13 cellular contexts compared by ENCODE assay signal in the genomic region with DNA sequence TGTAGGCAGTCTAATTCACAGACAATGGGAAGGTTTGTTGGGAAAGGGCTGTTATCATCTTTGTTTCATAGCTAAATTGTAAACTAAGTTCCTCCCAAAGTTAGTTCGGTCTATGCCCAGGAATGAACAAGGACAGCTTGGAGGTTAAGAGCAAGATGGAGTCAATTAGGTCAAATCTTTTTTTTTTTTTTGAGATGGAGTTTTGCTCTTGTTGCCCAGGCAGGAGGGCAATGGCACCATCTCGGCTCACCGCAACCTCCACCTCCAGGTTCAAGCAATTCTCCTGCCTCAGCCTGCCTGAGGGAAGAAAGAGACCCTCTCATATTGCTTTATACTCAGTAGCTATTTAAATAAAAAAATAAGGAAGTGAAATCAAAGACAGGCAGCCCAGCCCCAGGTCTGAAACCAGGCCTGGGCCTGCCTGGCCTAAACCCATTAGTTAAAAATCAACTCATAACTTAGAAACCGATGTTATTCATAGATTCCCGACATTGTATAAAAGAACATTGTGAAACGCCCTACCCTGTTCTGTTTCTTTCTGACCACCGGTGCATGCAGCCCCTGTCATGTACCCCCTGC.
DNase-seq lines count a peak whose midpoint lies in the region; ATAC-seq, FAIRE-seq and TF ChIP-seq lines count a peak whose summit lies in the region.
"Had no signal": no experiment of that assay in that cellular context is flagged by ENCODE, and none has a peak within 500 bp of the region (broad histone marks: within the 10 kb centered on the region; RNA-seq: fewer than 3 reads in every experiment).

No MANE protein-coding gene starts in this region.

- intact Hi-C loops in cardiac septum (cut with DNase I), result no loop called here

- no peak overlapping the region for H2AFZ ChIP-seq in GM23338

- peaks cover 13% of the 10 kb centered on the region; the same call in 2 of the 3 replicates for H3K36me3 Mint-ChIP-seq in GM23338 (ENCODE audit: low read depth)

- H3K36me3 ChIP-seq in GM23338 (ENCODE audit: insufficient read depth), result no peaks in the 10 kb centered on the region
- H3K36me3 ChIP-seq: HAP-1, heart right ventricle had no signal

- TF ChIP-seq CTCF in GM23338 (conservative IDR thresholded peaks at IDR 0.05; ENCODE audit: low read depth in 2 of 2), result no peak

- H3K27ac ChIP-seq in GM23338 (ENCODE audit: low read depth), result 0 out of 2 replicates have a peak overlapping the region, but pooled peaks have one; percentile 78
- H3K27ac ChIP-seq: heart right ventricle, SK-N-MC, testis had no signal

- H3K4me2 ChIP-seq in GM23338, result peak overlapping the region; percentile 30; the same call in 1 of the 2 replicates

- H3K4me1 ChIP-seq in GM23338 (ENCODE audit: insufficient read depth), result peaks cover 26% of the 10 kb centered on the region
- H3K4me1 ChIP-seq: heart right ventricle, testis had no signal

- TF ChIP-seq POLR2A in GM12891 (IDR thresholded peaks at IDR 0.05; ENCODE audit: low read depth, low read length), result no peak

- no peaks in the 10 kb centered on the region for H3K79me2 ChIP-seq in GM23338 (replicated peaks; ENCODE audit: insufficient read depth)

- no peaks in the 10 kb centered on the region for H3K9me2 ChIP-seq in GM23338 (ENCODE audit: insufficient read depth)

- H3K4me3 Mint-ChIP-seq in GM23338, result no peak overlapping the region

- no peak for FAIRE-seq in GM12891 (lab: Jason Lieb, UNC)

- peaks cover 14% of the 10 kb centered on the region for H3K9me3 Mint-ChIP-seq in GM23338

- ATAC-seq in GM23338, result no peak
- ATAC-seq: heart right ventricle had no signal

- no peak overlapping the region for H3K4me3 ChIP-seq in GM23338
- H3K4me3 ChIP-seq: HAP-1, heart right ventricle, SK-N-MC, testis had no signal

- no peaks in the 10 kb centered on the region for H3K27me3 ChIP-seq in GM23338 (ENCODE audit: insufficient read depth)
- H3K27me3 ChIP-seq: testis had no signal

- H3K27ac Mint-ChIP-seq in GM23338, result no peak overlapping the region; the same call in 1 of the 2 replicates

- H3F3A ChIP-seq in GM23338 (replicated peaks; ENCODE audit: low read depth), result no peaks in the 10 kb centered on the region

- peaks cover 54% of the 10 kb centered on the region for H3K4me1 Mint-ChIP-seq in GM23338

- no peak for DNase-seq in GM12891 (ENCODE audit: insufficient read length, low spot score)
- no peak for DNase-seq in GM23338 (ENCODE audit: low spot score)
- peak; percentile 28 to 59 for DNase-seq in NCI-H526 (lab: John Stamatoyannopoulos, UW)
- DNase-seq in kidney tubule cell (ENCODE audit: low spot score), result peak; percentile 52
- no peak for DNase-seq in activated CD4-positive, alpha-beta T cell treated with anti-CD3 and anti-CD28 coated beads for 48 hours
- DNase-seq in cardiac septum (ENCODE audit: low spot score), result no peak
- DNase-seq in ureter (ENCODE audit: low spot score), result no peak
- no peak for DNase-seq in NCI-H1105 (lab: John Stamatoyannopoulos, UW)
- DNase-seq: erythroblast, heart right ventricle, testis had no signal

- H4K20me1 ChIP-seq in GM23338 (replicated peaks; ENCODE audit: insufficient read depth), result no peaks in the 10 kb centered on the region

- peaks cover 7% of the 10 kb centered on the region for H3K27me3 Mint-ChIP-seq in GM23338 (ENCODE audit: insufficient read depth, low read depth, poor library complexity)

TF ChIP-seq in GM12891, 5 proteins besides CTCF, POLR2A, EP300 and RAD21:
- peak; percentile 95 for TF ChIP-seq SPI1 (IDR thresholded peaks at IDR 0.05; ENCODE audit: low read depth, low read length)
- no peak for TF ChIP-seq POU2F2 (IDR thresholded peaks at IDR 0.05; ENCODE audit: low read depth, low read length)

TF ChIP-seq in GM23338, 12 proteins besides CTCF, POLR2A, EP300 and RAD21 (continues in another document):
- no peak for TF ChIP-seq NANOG (IDR thresholded peaks at IDR 0.05; ENCODE audit: borderline replicate concordance)
- no peak for TF ChIP-seq EZH2phosphoT487 (IDR thresholded peaks at IDR 0.05; ENCODE audit: unreplicated experiment)
- TF ChIP-seq ETS1 (IDR thresholded peaks at IDR 0.05), result no peak
- TF ChIP-seq ZNF114 (CRISPR knock-in tag; IDR thresholded peaks at IDR 0.05), result no peak
- TF ChIP-seq CREB1 (CRISPR knock-in tag; IDR thresholded peaks at IDR 0.05; ENCODE audit: low read depth), result no peak
- no peak for TF ChIP-seq EZH2 (IDR thresholded peaks at IDR 0.05; ENCODE audit: low read depth, unreplicated experiment)
- TF ChIP-seq, protein P1, sequence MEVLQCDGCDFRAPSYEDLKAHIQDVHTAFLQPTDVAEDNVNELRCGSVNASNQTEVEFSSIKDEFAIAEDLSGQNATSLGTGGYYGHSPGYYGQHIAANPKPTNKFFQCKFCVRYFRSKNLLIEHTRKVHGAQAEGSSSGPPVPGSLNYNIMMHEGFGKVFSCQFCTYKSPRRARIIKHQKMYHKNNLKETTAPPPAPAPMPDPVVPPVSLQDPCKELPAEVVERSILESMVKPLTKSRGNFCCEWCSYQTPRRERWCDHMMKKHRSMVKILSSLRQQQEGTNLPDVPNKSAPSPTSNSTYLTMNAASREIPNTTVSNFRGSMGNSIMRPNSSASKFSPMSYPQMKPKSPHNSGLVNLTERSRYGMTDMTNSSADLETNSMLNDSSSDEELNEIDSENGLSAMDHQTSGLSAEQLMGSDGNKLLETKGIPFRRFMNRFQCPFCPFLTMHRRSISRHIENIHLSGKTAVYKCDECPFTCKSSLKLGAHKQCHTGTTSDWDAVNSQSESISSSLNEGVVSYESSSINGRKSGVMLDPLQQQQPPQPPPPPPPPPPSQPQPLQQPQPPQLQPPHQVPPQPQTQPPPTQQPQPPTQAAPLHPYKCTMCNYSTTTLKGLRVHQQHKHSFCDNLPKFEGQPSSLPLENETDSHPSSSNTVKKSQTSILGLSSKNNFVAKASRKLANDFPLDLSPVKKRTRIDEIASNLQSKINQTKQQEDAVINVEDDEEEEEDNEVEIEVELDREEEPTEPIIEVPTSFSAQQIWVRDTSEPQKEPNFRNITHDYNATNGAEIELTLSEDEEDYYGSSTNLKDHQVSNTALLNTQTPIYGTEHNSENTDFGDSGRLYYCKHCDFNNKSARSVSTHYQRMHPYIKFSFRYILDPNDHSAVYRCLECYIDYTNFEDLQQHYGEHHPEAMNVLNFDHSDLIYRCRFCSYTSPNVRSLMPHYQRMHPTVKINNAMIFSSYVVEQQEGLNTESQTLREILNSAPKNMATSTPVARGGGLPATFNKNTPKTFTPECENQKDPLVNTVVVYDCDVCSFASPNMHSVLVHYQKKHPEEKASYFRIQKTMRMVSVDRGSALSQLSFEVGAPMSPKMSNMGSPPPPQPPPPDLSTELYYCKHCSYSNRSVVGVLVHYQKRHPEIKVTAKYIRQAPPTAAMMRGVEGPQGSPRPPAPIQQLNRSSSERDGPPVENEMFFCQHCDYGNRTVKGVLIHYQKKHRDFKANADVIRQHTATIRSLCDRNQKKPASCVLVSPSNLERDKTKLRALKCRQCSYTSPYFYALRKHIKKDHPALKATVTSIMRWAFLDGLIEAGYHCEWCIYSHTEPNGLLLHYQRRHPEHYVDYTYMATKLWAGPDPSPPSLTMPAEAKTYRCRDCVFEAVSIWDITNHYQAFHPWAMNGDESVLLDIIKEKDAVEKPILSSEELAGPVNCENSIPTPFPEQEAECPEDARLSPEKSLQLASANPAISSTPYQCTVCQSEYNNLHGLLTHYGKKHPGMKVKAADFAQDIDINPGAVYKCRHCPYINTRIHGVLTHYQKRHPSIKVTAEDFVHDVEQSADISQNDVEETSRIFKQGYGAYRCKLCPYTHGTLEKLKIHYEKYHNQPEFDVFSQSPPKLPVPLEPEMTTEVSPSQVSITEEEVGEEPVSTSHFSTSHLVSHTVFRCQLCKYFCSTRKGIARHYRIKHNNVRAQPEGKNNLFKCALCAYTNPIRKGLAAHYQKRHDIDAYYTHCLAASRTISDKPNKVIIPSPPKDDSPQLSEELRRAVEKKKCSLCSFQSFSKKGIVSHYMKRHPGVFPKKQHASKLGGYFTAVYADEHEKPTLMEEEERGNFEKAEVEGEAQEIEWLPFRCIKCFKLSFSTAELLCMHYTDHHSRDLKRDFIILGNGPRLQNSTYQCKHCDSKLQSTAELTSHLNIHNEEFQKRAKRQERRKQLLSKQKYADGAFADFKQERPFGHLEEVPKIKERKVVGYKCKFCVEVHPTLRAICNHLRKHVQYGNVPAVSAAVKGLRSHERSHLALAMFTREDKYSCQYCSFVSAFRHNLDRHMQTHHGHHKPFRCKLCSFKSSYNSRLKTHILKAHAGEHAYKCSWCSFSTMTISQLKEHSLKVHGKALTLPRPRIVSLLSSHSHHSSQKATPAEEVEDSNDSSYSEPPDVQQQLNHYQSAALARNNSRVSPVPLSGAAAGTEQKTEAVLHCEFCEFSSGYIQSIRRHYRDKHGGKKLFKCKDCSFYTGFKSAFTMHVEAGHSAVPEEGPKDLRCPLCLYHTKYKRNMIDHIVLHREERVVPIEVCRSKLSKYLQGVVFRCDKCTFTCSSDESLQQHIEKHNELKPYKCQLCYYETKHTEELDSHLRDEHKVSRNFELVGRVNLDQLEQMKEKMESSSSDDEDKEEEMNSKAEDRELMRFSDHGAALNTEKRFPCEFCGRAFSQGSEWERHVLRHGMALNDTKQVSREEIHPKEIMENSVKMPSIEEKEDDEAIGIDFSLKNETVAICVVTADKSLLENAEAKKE (CRISPR knock-in tag; IDR thresholded peaks at IDR 0.05), result no peak
- TF ChIP-seq POLR2AphosphoS5 (IDR thresholded peaks at IDR 0.05; ENCODE audit: low read depth), result no peak
- TF ChIP-seq JUNB (IDR thresholded peaks at IDR 0.05; ENCODE audit: unreplicated experiment), result no peak
- TF ChIP-seq ZNF331 (CRISPR knock-in tag; IDR thresholded peaks at IDR 0.05; ENCODE audit: low read depth), result no peak

Comparison
In these comparisons a context has a peak if more than half of its experiments do, and no peak if none do; other contexts are left out.
1. DNase-seq: peak in NCI-H526 (2 of 2) and kidney tubule cell (single experiment); none in GM12891 (single experiment), GM23338 (single experiment), activated CD4-positive, alpha-beta T cell treated with anti-CD3 and anti-CD28 coated beads for 48 hours (single experiment), cardiac septum (single experiment), ureter (single experiment) and NCI-H1105 (single experiment).